23 cellular contexts compared by ENCODE assay signal in the genomic region with DNA sequence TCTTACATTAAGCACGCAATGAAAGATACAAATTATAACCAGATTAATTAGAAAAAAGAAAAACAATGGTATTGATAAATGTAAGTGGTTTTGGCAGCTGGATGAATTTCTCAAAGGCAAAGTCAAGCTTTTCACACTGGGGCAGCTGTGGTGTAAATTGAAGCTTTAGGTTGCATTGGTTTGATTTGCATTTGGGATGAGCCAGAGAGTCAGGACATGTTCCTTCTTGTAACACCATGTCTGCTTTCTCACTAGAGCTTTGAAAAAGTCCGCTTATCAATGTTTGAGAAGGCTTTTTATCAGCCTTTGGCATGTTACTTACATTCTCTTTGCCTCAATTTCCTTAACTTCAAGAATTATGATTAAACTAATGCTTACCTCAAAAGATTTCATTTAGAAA.
"Had no signal": no experiment of that assay in that cellular context is flagged by ENCODE, and none has a peak within 500 bp of the region (broad histone marks: within the 10 kb centered on the region; RNA-seq: fewer than 3 reads in every experiment).

No MANE protein-coding gene starts in this region.

- DNase-seq: activated CD4-positive, alpha-beta T cell treated with anti-CD3 and anti-CD28 coated beads for 1 hour; activated CD4-positive, alpha-beta T cell treated with anti-CD3 and anti-CD28 coated beads for 4 hours; activated CD4-positive, alpha-beta T cell treated with anti-CD3 and anti-CD28 coated beads, Interleukin-2, amount 10 ng/mL, durations not matched to agents 7 days and 5 days; activated CD4-positive, alpha-beta T cell treated with anti-CD3 and anti-CD28 coated beads, Interleukin-2, amount 50 U/mL, for 48 hours; activated CD8-positive, alpha-beta memory T cell treated with anti-CD3 and anti-CD28 coated beads for 24 hours; activated CD8-positive, alpha-beta T cell treated with anti-CD3 and anti-CD28 coated beads for 36 hours; activated effector memory CD4-positive, alpha-beta T cell treated with Interleukin-2 at 50 U/mL for 16 hours; activated gamma-delta T cell treated with Interleukin-2 at 50 U/mL for 16 hours; activated naive CD4-positive, alpha-beta T cell treated with anti-CD3 and anti-CD28 coated beads, Interleukin-2, amount 50 U/mL, for 16 hours; activated naive CD4-positive, alpha-beta T cell treated with Interleukin-2 at 50 U/mL for 16 hours; activated T-cell treated with anti-CD3 and anti-CD28 coated beads, Interleukin-2, amount 50 U/mL, for 4 hours; amniotic stem cell; anterior cingulate cortex; brain microvascular endothelial cell; central memory CD4-positive, alpha-beta T cell; cerebellar nuclear complex; colonic mucosa; effector CD8-positive, alpha-beta T cell; foreskin fibroblast; gastrocnemius medialis; glutamatergic neuron; heart right ventricle; T-helper 2 cell had no signal

- H3K4me3 ChIP-seq: colonic mucosa, gastrocnemius medialis, heart right ventricle had no signal

- H3K27ac ChIP-seq: brain microvascular endothelial cell, colonic mucosa, gastrocnemius medialis had no signal

- H3K36me3 ChIP-seq: brain microvascular endothelial cell, colonic mucosa, gastrocnemius medialis, heart right ventricle had no signal

- H3K27me3 ChIP-seq: brain microvascular endothelial cell, colonic mucosa, gastrocnemius medialis, heart right ventricle had no signal

- H3K4me1 ChIP-seq: colonic mucosa, gastrocnemius medialis had no signal
